ENCODE assay signal across 15 cellular contexts in genomic region chr2:82795446-82795845, GRCh38.
A peak's percentile ranks its signal among the peaks of the same experiment; 100 is the strongest.
DNase-seq lines count a peak whose midpoint lies in the region; ATAC-seq and TF ChIP-seq lines count a peak whose summit lies in the region.
"Had no signal": no experiment of that assay in that cellular context is flagged by ENCODE, and none has a peak within 500 bp of the region (broad histone marks: within the 10 kb centered on the region; RNA-seq: fewer than 3 reads in every experiment).

No MANE protein-coding gene starts in this region.

- no peak for ATAC-seq in activated CD8-positive, alpha-beta memory T cell treated with anti-CD3 and anti-CD28 coated beads, Interleukin-2, amount 10 ng/mL, durations not matched to agents 7 days and 5 days
- ATAC-seq: heart left ventricle had no signal

- no peak for TF ChIP-seq CTCF in Calu3 (IDR thresholded peaks at IDR 0.05; ENCODE audit: unreplicated experiment)
- TF ChIP-seq CTCF in cardiac fibroblast (IDR thresholded peaks at IDR 0.05; ENCODE audit: low read depth, low read length), result no peak

- H3K4me1 Mint-ChIP-seq in Calu3 (ENCODE audit: low read depth, unreplicated experiment), result no peaks in the 10 kb centered on the region
- no peaks in the 10 kb centered on the region for H3K4me1 Mint-ChIP-seq in activated CD8-positive, alpha-beta memory T cell treated with anti-CD3 and anti-CD28 coated beads, Interleukin-2, amount 10 ng/mL, durations not matched to agents 7 days and 5 days
- H3K4me1 Mint-ChIP-seq: central memory CD8-positive, alpha-beta T cell had no signal

- peaks cover 6% of the 10 kb centered on the region for H3K9me3 Mint-ChIP-seq in Calu3 (ENCODE audit: low read depth, unreplicated experiment)
- H3K9me3 Mint-ChIP-seq in activated CD8-positive, alpha-beta memory T cell treated with anti-CD3 and anti-CD28 coated beads, Interleukin-2, amount 10 ng/mL, durations not matched to agents 7 days and 5 days (ENCODE audit: low read depth), result peaks cover 8% of the 10 kb centered on the region

- DNase-seq in Calu3, result peak; percentile 7
- DNase-seq in MG63, result peak; percentile 56
- peak; percentile 83 to 84 for DNase-seq in cardiac fibroblast (ENCODE audit: low read depth in 2 of 2)
- DNase-seq in kidney tubule cell (ENCODE audit: low spot score), result peak; percentile 71
- DNase-seq in AML-193 (lab: John Stamatoyannopoulos, UW), result no peak
- no peak for DNase-seq in activated CD8-positive, alpha-beta memory T cell treated with anti-CD3 and anti-CD28 coated beads, Interleukin-2, amount 10 ng/mL, durations not matched to agents 7 days and 5 days
- no peak for DNase-seq in SIG-M5 treated with dmso at 0.1 percent for 504 hours (lab: John Stamatoyannopoulos, UW; ENCODE audit: unreplicated experiment)
- DNase-seq in NCI-H510A treated with DMSO at 0.1 percent for 48 hours (lab: John Stamatoyannopoulos, UW), result no peak
- DNase-seq: activated T-cell treated with anti-CD3 and anti-CD28 coated beads, Interleukin-2, amount 50 U/mL, for 48 hours; H9; heart left ventricle; RPMI8226; upper lobe of left lung had no signal

- no peaks in the 10 kb centered on the region for H3K36me3 Mint-ChIP-seq in Calu3 (ENCODE audit: insufficient read depth, unreplicated experiment)
- no peaks in the 10 kb centered on the region for H3K36me3 Mint-ChIP-seq in activated CD8-positive, alpha-beta memory T cell treated with anti-CD3 and anti-CD28 coated beads, Interleukin-2, amount 10 ng/mL, durations not matched to agents 7 days and 5 days
- H3K36me3 Mint-ChIP-seq: mesothelial cell of epicardium had no signal

- no peaks in the 10 kb centered on the region for H3K36me3 ChIP-seq in MG63
- H3K36me3 ChIP-seq: heart left ventricle, upper lobe of left lung had no signal

- H3K4me3 ChIP-seq in MG63 (no peak overlapping the region), cardiac fibroblast (replicated peaks in 1 of 2; ENCODE audit: low read depth in 2 of 2, low read length in 2 of 2) (no peak overlapping the region)
- H3K4me3 ChIP-seq: heart left ventricle, upper lobe of left lung had no signal

- no peak overlapping the region for H3K27ac Mint-ChIP-seq in Calu3 (ENCODE audit: unreplicated experiment)
- H3K27ac Mint-ChIP-seq in activated CD8-positive, alpha-beta memory T cell treated with anti-CD3 and anti-CD28 coated beads, Interleukin-2, amount 10 ng/mL, durations not matched to agents 7 days and 5 days, result no peak overlapping the region
- H3K27ac Mint-ChIP-seq: H9, mesothelial cell of epicardium had no signal

- intact Hi-C loops in Calu3 (cut with micrococcal nuclease; ENCODE audit: unreplicated experiment), result no loop called here

- no TSS peak for BruUV-seq in Calu3 (replicated peaks; lab: Mats Ljungman, UMichigan)

- no peaks in the 10 kb centered on the region for H3K27me3 ChIP-seq in MG63
- H3K27me3 ChIP-seq: heart left ventricle, upper lobe of left lung had no signal

- no peaks in the 10 kb centered on the region for H3K27me3 Mint-ChIP-seq in Calu3 (ENCODE audit: unreplicated experiment)
- H3K27me3 Mint-ChIP-seq in activated CD8-positive, alpha-beta memory T cell treated with anti-CD3 and anti-CD28 coated beads, Interleukin-2, amount 10 ng/mL, durations not matched to agents 7 days and 5 days, result no peaks in the 10 kb centered on the region
- H3K27me3 Mint-ChIP-seq: central memory CD8-positive, alpha-beta T cell had no signal

- 0 out of 2 replicates have a peak, but pooled peaks cover 2% of the 10 kb centered on the region for H3K9me3 ChIP-seq in MG63
- H3K9me3 ChIP-seq: heart left ventricle, upper lobe of left lung had no signal

- H3K4me3 Mint-ChIP-seq in Calu3 (ENCODE audit: low read depth, unreplicated experiment), result no peak overlapping the region
- no peak overlapping the region for H3K4me3 Mint-ChIP-seq in activated CD8-positive, alpha-beta memory T cell treated with anti-CD3 and anti-CD28 coated beads, Interleukin-2, amount 10 ng/mL, durations not matched to agents 7 days and 5 days
- H3K4me3 Mint-ChIP-seq: central memory CD8-positive, alpha-beta T cell; H9; mesothelial cell of epicardium had no signal

- CTCF ChIA-PET in Calu3 (lab: Charles Lee), result interaction anchor here (1.0 kb wide), 1 partner anchor 9 kb away, joined by 3 read pairs; no protein-coding TSS in a partner anchor
- CTCF ChIA-PET in activated CD8-positive, alpha-beta memory T cell treated with anti-CD3 and anti-CD28 coated beads, Interleukin-2, amount 10 ng/mL, durations not matched to agents 7 days and 5 days (lab: Charles Lee), result no interaction called here

Comparison
In these comparisons a context has a peak if more than half of its experiments do, and no peak if none do; other contexts are left out.
1. DNase-seq: peak in Calu3 (single experiment), MG63 (single experiment), cardiac fibroblast (2 of 2) and kidney tubule cell (single experiment); none in AML-193 (0 of 2), activated CD8-positive, alpha-beta memory T cell treated with anti-CD3 and anti-CD28 coated beads, Interleukin-2, amount 10 ng/mL, durations not matched to agents 7 days and 5 days (single experiment), SIG-M5 treated with dmso at 0.1 percent for 504 hours (single experiment) and NCI-H510A treated with DMSO at 0.1 percent for 48 hours (single experiment).